Comparison of ENCODE assay signal across 21 cellular contexts in genomic region chr7:66142996-66143395, GRCh38. TPM values are rescaled to one million over a fixed set of nuclear protein-coding genes. Genes with fewer than 3 reads are reported as not detected.
DNase-seq lines count a peak whose midpoint lies in the region; ATAC-seq and TF ChIP-seq lines count a peak whose summit lies in the region.
"Had no signal": no experiment of that assay in that cellular context is flagged by ENCODE, and none has a peak within 500 bp of the region (broad histone marks: within the 10 kb centered on the region; RNA-seq: fewer than 3 reads in every experiment).

No MANE protein-coding gene starts in this region.

- TF ChIP-seq EP300 in gastroesophageal sphincter (IDR thresholded peaks at IDR 0.05): no peak

- H3K36me3 ChIP-seq in gastroesophageal sphincter: peaks cover 0 to 72% of the 10 kb centered on the region in 2 donors
- no peaks in the 10 kb centered on the region for H3K36me3 ChIP-seq in mucosa of descending colon (ENCODE audit: low read depth)

- no peak for DNase-seq in T-helper 2 cell treated with Interferon-gamma antibody and Interleukin-4, amounts not matched to agents 5 μg/mL and 100 μg/mL, for 36 hours (ENCODE audit: low spot score)
- DNase-seq in T-helper 2 cell (no peak), WTC11 (ENCODE audit: low spot score) (no peak), progenitor cell of endocrine pancreas (ENCODE audit: low spot score, unreplicated experiment) (no peak), hypothalamus (lab: John Stamatoyannopoulos, UW) (no peak), mucosa of descending colon (no peak), NCI-H146 (lab: John Stamatoyannopoulos, UW) (no peak)
- DNase-seq: activated CD4-positive, alpha-beta T cell treated with anti-CD3 and anti-CD28 coated beads, Interleukin-2, amount 50 U/mL, for 1 hour; effector CD4-positive, alpha-beta T cell; H7; naive thymus-derived CD8-positive, alpha-beta T cell; NCI-H1048; NCI-H2107; NCI-H526; OCI-M1; stimulated activated naive CD4-positive, alpha-beta T cell had no signal

- H3K27me3 ChIP-seq in gastroesophageal sphincter: no peaks in the 10 kb centered on the region
- H3K27me3 ChIP-seq: BLaER1 had no signal

- H3K4me1 ChIP-seq in gastroesophageal sphincter (peaks cover 3 to 91% (median 12%) of the 10 kb centered on the region in 3 donors), mucosa of descending colon (ENCODE audit: low read depth) (peaks cover 3% of the 10 kb centered on the region)
- H3K4me1 ChIP-seq: BLaER1 had no signal

- no peak for TF ChIP-seq POLR2A in gastroesophageal sphincter (IDR thresholded peaks at IDR 0.05)

- H3K4me3 Mint-ChIP-seq in T-helper 2 cell treated with Interferon-gamma antibody and Interleukin-4, amounts not matched to agents 5 μg/mL and 100 μg/mL, for 36 hours: no peak overlapping the region
- H3K4me3 Mint-ChIP-seq in WTC11 (no peak overlapping the region), progenitor cell of endocrine pancreas (ENCODE audit: low read depth) (no peak overlapping the region)
- H3K4me3 Mint-ChIP-seq: activated naive CD4-positive, alpha-beta T cell treated with anti-CD3 and anti-CD28 coated beads, Interleukin-2, amount 50 U/mL, for 24 hours; naive thymus-derived CD8-positive, alpha-beta T cell had no signal

- H3K9me3 ChIP-seq in gastroesophageal sphincter: no peaks in the 10 kb centered on the region
- H3K9me3 ChIP-seq in mucosa of descending colon: no peaks in the 10 kb centered on the region
- H3K9me3 ChIP-seq: BLaER1 had no signal

- TF ChIP-seq CTCF in WTC11 (IDR thresholded peaks at IDR 0.05) (no peak), gastroesophageal sphincter (IDR thresholded peaks at IDR 0.05) (no peak), progenitor cell of endocrine pancreas (IDR thresholded peaks at IDR 0.05; ENCODE audit: unreplicated experiment) (no peak), mucosa of descending colon (IDR thresholded peaks at IDR 0.05) (no peak)

- H3K4me1 Mint-ChIP-seq in T-helper 2 cell treated with Interferon-gamma antibody and Interleukin-4, amounts not matched to agents 5 μg/mL and 100 μg/mL, for 36 hours (ENCODE audit: low read depth): peaks cover 3% of the 10 kb centered on the region
- H3K4me1 Mint-ChIP-seq in WTC11 (no peaks in the 10 kb centered on the region), progenitor cell of endocrine pancreas (ENCODE audit: low read depth) (peaks cover 24% of the 10 kb centered on the region)

- CTCF ChIA-PET in WTC11 (lab: Charles Lee): no interaction called here

- POLR2A ChIA-PET in WTC11 (lab: Charles Lee): no interaction called here

- no peak overlapping the region for H3K4me3 ChIP-seq in gastroesophageal sphincter
- no peak overlapping the region for H3K4me3 ChIP-seq in mucosa of descending colon
- H3K4me3 ChIP-seq: BLaER1, lung had no signal

- H3K27ac Mint-ChIP-seq in T-helper 2 cell treated with Interferon-gamma antibody and Interleukin-4, amounts not matched to agents 5 μg/mL and 100 μg/mL, for 36 hours: peak overlapping the region; percentile 16
- H3K27ac Mint-ChIP-seq in WTC11: peak overlapping the region; percentile 32; the same call in 1 of the 2 replicates
- peak overlapping the region; percentile 81 for H3K27ac Mint-ChIP-seq in progenitor cell of endocrine pancreas
- H3K27ac Mint-ChIP-seq: activated naive CD4-positive, alpha-beta T cell treated with anti-CD3 and anti-CD28 coated beads, Interleukin-2, amount 50 U/mL, for 24 hours had no signal

- H3K27ac ChIP-seq in gastroesophageal sphincter: peak overlapping the region in 3 of 4 donors; percentile 7 to 76 (median 74)
- H3K27ac ChIP-seq: BLaER1, KMS-11 had no signal

- no peak for ATAC-seq in WTC11
- ATAC-seq in gastroesophageal sphincter: no peak
- ATAC-seq in mucosa of descending colon: no peak
- ATAC-seq: naive thymus-derived CD8-positive, alpha-beta T cell had no signal

- peaks cover 58% of the 10 kb centered on the region for H3K36me3 Mint-ChIP-seq in T-helper 2 cell treated with Interferon-gamma antibody and Interleukin-4, amounts not matched to agents 5 μg/mL and 100 μg/mL, for 36 hours (ENCODE audit: low read depth)
- H3K36me3 Mint-ChIP-seq in WTC11: peaks cover 43% of the 10 kb centered on the region
- peaks cover 29% of the 10 kb centered on the region for H3K36me3 Mint-ChIP-seq in progenitor cell of endocrine pancreas (ENCODE audit: insufficient read depth)

- H3K27me3 Mint-ChIP-seq in T-helper 2 cell treated with Interferon-gamma antibody and Interleukin-4, amounts not matched to agents 5 μg/mL and 100 μg/mL, for 36 hours (ENCODE audit: low read depth): no peaks in the 10 kb centered on the region
- no peaks in the 10 kb centered on the region for H3K27me3 Mint-ChIP-seq in WTC11 (ENCODE audit: low read depth)
- H3K27me3 Mint-ChIP-seq in progenitor cell of endocrine pancreas: no peaks in the 10 kb centered on the region
- H3K27me3 Mint-ChIP-seq: activated naive CD4-positive, alpha-beta T cell treated with anti-CD3 and anti-CD28 coated beads, Interleukin-2, amount 50 U/mL, for 24 hours; naive thymus-derived CD8-positive, alpha-beta T cell had no signal

- 60 to 83% methylated on average over 3 to 5 of the region's 5 CpGs for WGBS in gastroesophageal sphincter (ENCODE audit: low coverage in 1 of 2), 2 donors

- H3K9me3 Mint-ChIP-seq in T-helper 2 cell treated with Interferon-gamma antibody and Interleukin-4, amounts not matched to agents 5 μg/mL and 100 μg/mL, for 36 hours: no peaks in the 10 kb centered on the region
- H3K9me3 Mint-ChIP-seq in WTC11: no peaks in the 10 kb centered on the region
- H3K9me3 Mint-ChIP-seq in progenitor cell of endocrine pancreas (ENCODE audit: low read depth): no peaks in the 10 kb centered on the region
- H3K9me3 Mint-ChIP-seq: activated naive CD4-positive, alpha-beta T cell treated with anti-CD3 and anti-CD28 coated beads, Interleukin-2, amount 50 U/mL, for 24 hours; naive thymus-derived CD8-positive, alpha-beta T cell had no signal

- intact Hi-C loops in mucosa of descending colon (cut with DNase I, micrococcal nuclease): no loop called here

TF ChIP-seq in WTC11, 78 proteins besides CTCF, POLR2A, EP300 and RAD21:
- no peak for TF ChIP-seq ETV6 (CRISPR knock-in tag; IDR thresholded peaks at IDR 0.05)
- TF ChIP-seq, protein P1, sequence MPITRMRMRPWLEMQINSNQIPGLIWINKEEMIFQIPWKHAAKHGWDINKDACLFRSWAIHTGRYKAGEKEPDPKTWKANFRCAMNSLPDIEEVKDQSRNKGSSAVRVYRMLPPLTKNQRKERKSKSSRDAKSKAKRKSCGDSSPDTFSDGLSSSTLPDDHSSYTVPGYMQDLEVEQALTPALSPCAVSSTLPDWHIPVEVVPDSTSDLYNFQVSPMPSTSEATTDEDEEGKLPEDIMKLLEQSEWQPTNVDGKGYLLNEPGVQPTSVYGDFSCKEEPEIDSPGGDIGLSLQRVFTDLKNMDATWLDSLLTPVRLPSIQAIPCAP (CRISPR knock-in tag; IDR thresholded peaks at IDR 0.05): no peak
- peak; percentile 73 for TF ChIP-seq GABPB1 (CRISPR knock-in tag; IDR thresholded peaks at IDR 0.05)
- TF ChIP-seq NR3C1 (CRISPR knock-in tag; conservative IDR thresholded peaks at IDR 0.05; ENCODE audit: low read depth): no peak
- no peak for TF ChIP-seq SMAD4 (CRISPR knock-in tag; IDR thresholded peaks at IDR 0.05)
- TF ChIP-seq, protein P2, sequence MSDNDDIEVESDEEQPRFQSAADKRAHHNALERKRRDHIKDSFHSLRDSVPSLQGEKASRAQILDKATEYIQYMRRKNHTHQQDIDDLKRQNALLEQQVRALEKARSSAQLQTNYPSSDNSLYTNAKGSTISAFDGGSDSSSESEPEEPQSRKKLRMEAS (CRISPR knock-in tag; IDR thresholded peaks at IDR 0.05): no peak

RNA-seq across cellular contexts. Expression of gene CRCP, which starts 28.3 kb away (rescaled TPM):
- total RNA-seq in WTC11 (2021) (20.3 to 23.3 TPM (median 21.2 TPM) in 3 replicates), gastroesophageal sphincter (10 to 100 TPM; 42.8 to 75.8 (median 59.0) TPM), progenitor cell of endocrine pancreas (32.4 and 34.8 TPM in 2 replicates), mucosa of descending colon (10 to 100 TPM; 37.3 to 43.9 (median 43.1) TPM)

Comparison
In these comparisons a context has a peak if more than half of its experiments do, and no peak if none do; other contexts are left out.
1. H3K27ac Mint-ChIP-seq: peak in every context shown above with its lines; median percentile 81 in progenitor cell of endocrine pancreas; 32 in WTC11; 16 in T-helper 2 cell treated with Interferon-gamma antibody and Interleukin-4, amounts not matched to agents 5 μg/mL and 100 μg/mL, for 36 hours.